ENCODE assay signal across 11 cellular contexts in the genomic region with DNA sequence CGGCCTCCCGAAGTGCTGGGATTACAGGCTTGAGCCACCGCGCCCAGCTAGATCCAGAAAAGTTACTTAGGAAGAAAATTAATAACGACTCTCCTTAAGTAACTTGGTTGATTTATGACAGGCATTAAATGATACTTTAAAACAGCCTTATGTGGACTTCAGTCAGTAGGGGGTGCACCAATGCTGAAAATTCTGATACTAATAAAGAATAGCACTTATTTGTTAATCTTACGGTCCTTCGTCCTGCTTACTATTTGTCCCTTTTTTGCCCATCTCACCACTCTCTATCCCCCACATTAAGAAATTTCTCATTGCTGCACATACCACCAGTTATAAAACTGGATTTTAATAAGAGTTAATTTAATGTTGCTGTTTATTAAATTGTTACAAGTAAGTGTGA. TPM values are rescaled to one million over a fixed set of nuclear protein-coding genes. Genes with fewer than 3 reads are reported as not detected.
DNase-seq lines count a peak whose midpoint lies in the region; ATAC-seq and TF ChIP-seq lines count a peak whose summit lies in the region.
"Had no signal": no experiment of that assay in that cellular context is flagged by ENCODE, and none has a peak within 500 bp of the region (broad histone marks: within the 10 kb centered on the region; RNA-seq: fewer than 3 reads in every experiment).

No MANE protein-coding gene starts in this region.

- WGBS in testis, 2 donors = 16 to 40% methylated on average over 7 of the region's 7 CpGs

- TF ChIP-seq POLR2A in erythroblast (IDR thresholded peaks at IDR 0.05; ENCODE audit: low read length) = no peak
- TF ChIP-seq POLR2A in testis (IDR thresholded peaks at IDR 0.05) = no peak

- H3K4me1 ChIP-seq in OCI-LY7 (ENCODE audit: insufficient read depth, low read length, poor library complexity, severe bottlenecking) (no peaks in the 10 kb centered on the region), testis (no peaks in the 10 kb centered on the region)

- H3K36me3 ChIP-seq in OCI-LY7 (ENCODE audit: insufficient read depth, low read length) = no peaks in the 10 kb centered on the region
- no peaks in the 10 kb centered on the region for H3K36me3 ChIP-seq in testis (ENCODE audit: low read depth, missing control alignments)

- intact Hi-C loops in OCI-LY7 (cut with micrococcal nuclease; ENCODE audit: unreplicated experiment) = no loop called here
- intact Hi-C loops in testis (cut with DNase I; ENCODE audit: low total_unique reads) = no loop called here

- no peaks in the 10 kb centered on the region for H3K79me2 ChIP-seq in OCI-LY7 (ENCODE audit: insufficient read depth, low read depth, low read length)

- POLR2A ChIA-PET in OCI-LY7 (lab: Charles Lee) = interaction anchor here (0.6 to 0.7 kb wide), 2 partner anchors 184 to 523 kb away, joined by 3 to 4 read pairs; no protein-coding TSS in a partner anchor

- H3K9me3 ChIP-seq in OCI-LY7 (ENCODE audit: low read length) (no peaks in the 10 kb centered on the region), testis (no peaks in the 10 kb centered on the region)

- H4K20me1 ChIP-seq in OCI-LY7 (ENCODE audit: insufficient read depth, low read length) = no peaks in the 10 kb centered on the region

- no peaks in the 10 kb centered on the region for H3K9me2 ChIP-seq in OCI-LY7 (ENCODE audit: insufficient read depth, low read length)

- H2AFZ ChIP-seq in OCI-LY7 (ENCODE audit: low read length) = no peak overlapping the region

- peak; percentile 29 for DNase-seq in NOMO-1 treated with DMSO at 0.1 percent for 48 hours (lab: John Stamatoyannopoulos, UW; ENCODE audit: unreplicated experiment)
- DNase-seq in NOMO-1 (lab: John Stamatoyannopoulos, UW; ENCODE audit: unreplicated experiment in 2 of 2) = no peak
- DNase-seq in OCI-LY7 (ENCODE audit: low spot score) = peak; percentile 33
- peak; percentile 11 to 23 for DNase-seq in erythroblast (lab: John Stamatoyannopoulos, UW)
- peak; percentile 42 for DNase-seq in testis
- no peak for DNase-seq in globus pallidus (ENCODE audit: low spot score)
- DNase-seq: activated naive CD4-positive, alpha-beta T cell treated with anti-CD3 and anti-CD28 coated beads, Interleukin-2, amount 50 U/mL, for 16 hours; C1 segment of cervical spinal cord had no signal

- H3K4me2 ChIP-seq in OCI-LY7 (ENCODE audit: low read length) = no peak overlapping the region

- TF ChIP-seq CTCF in OCI-LY7 (conservative IDR thresholded peaks at IDR 0.05; ENCODE audit: low read length) (peak; percentile 72), testis (IDR thresholded peaks at IDR 0.05) (peak in 1 of 3 experiments; percentile 16)

- H3K27ac ChIP-seq in OCI-LY7 (ENCODE audit: low read depth, low read length, poor library complexity, severe bottlenecking) = no peak overlapping the region
- H3K27ac ChIP-seq in testis = no peak overlapping the region

- no TSS peak for BruUV-seq in OCI-LY7 (replicated peaks; lab: Mats Ljungman, UMichigan)

- H3K4me3 ChIP-seq in OCI-LY7 (ENCODE audit: low read depth, low read length, poor library complexity, severe bottlenecking) = no peak overlapping the region
- no peak overlapping the region for H3K4me3 ChIP-seq in testis

- CTCF ChIA-PET in OCI-LY7 (lab: Charles Lee; ENCODE audit: unreplicated experiment) = no interaction called here

- no peak for ATAC-seq in GM18868 (IDR thresholded peaks at IDR 0.05; ENCODE audit: unreplicated experiment)
- no peak for ATAC-seq in HG03354 (IDR thresholded peaks at IDR 0.05; ENCODE audit: poor library complexity, severe bottlenecking, unreplicated experiment)
- ATAC-seq: T-cell had no signal

- H3K27me3 ChIP-seq in testis = no peaks in the 10 kb centered on the region

RNA-seq across cellular contexts. Expression of a gene that starts 12.7 kb away (rescaled TPM):
- 77.2 and 99.4 TPM in 2 replicates for total RNA-seq in OCI-LY7 (2014; rRNA removed; shearing (Covaris generic))
- total RNA-seq in OCI-LY7 (2022) (119 and 122 TPM in 2 replicates), testis (10 to 100 TPM; 29.1 to 35.3 TPM)
- 54.3 TPM for polyA plus RNA-seq in testis (ENCODE audit: insufficient read depth, low read depth, low replicate concordance)

RNA-seq across cellular contexts. Expression of a gene that starts 23.2 kb away (rescaled TPM):
- total RNA-seq in OCI-LY7 (2014; rRNA removed; shearing (Covaris generic)) = 36.7 and 42.4 TPM in 2 replicates
- total RNA-seq in OCI-LY7 (2022) (65.4 and 67.2 TPM in 2 replicates), testis (10 to 100 TPM; 24.6 to 25.5 TPM)
- 76.0 TPM for polyA plus RNA-seq in testis (ENCODE audit: insufficient read depth, low read depth, low replicate concordance)

RNA-seq across cellular contexts. Expression of a gene that starts 36.1 kb away (rescaled TPM):
- not detected in 2 replicates for total RNA-seq in OCI-LY7 (2014; rRNA removed; shearing (Covaris generic))
- total RNA-seq in OCI-LY7 (2022) = 0.11 and 0.13 TPM in 2 replicates
- total RNA-seq in testis = under 1 TPM; 0.25 to 0.55 TPM
- polyA plus RNA-seq in testis (ENCODE audit: insufficient read depth, low read depth, low replicate concordance) = 1.3 TPM

RNA-seq across cellular contexts. Expression of a gene that starts 48.2 kb away (rescaled TPM):
- total RNA-seq in OCI-LY7 (2014; rRNA removed; shearing (Covaris generic)) = 47.2 and 50.5 TPM in 2 replicates
- total RNA-seq in OCI-LY7 (2022) = 81.5 and 114 TPM in 2 replicates
- total RNA-seq in testis = 10 to 100 TPM; 49.4 to 77.4 TPM
- 120 TPM for polyA plus RNA-seq in testis (ENCODE audit: insufficient read depth, low read depth, low replicate concordance)

Comparison
In these comparisons a context has a peak if more than half of its experiments do, and no peak if none do; other contexts are left out.
1. DNase-seq: peak in NOMO-1 treated with DMSO at 0.1 percent for 48 hours (single experiment), OCI-LY7 (single experiment), erythroblast (2 of 2) and testis (single experiment); none in NOMO-1 (0 of 2) and globus pallidus (single experiment).